ENCODE assay signal across 19 cellular contexts in the genomic region with DNA sequence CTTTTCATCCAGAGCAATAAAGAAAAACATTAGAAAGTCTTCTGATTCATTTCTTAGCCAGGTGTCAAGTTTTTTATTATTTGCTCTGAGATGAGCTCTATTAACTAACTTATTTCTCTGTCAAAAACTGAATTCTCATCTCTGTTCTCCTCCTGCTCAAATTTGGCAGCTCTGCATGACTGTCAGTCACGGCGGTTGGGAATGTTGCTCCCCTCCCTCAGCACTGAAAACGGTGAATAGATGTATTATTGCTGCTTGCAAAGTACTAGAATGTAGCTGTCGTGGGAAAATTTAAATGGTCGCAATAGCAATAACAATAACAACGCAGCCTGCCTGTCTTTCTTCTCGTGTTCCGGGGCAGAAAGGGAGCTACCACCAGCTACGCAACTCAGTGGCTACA.
"Had no signal": no experiment of that assay in that cellular context is flagged by ENCODE, and none has a peak within 500 bp of the region (broad histone marks: within the 10 kb centered on the region; RNA-seq: fewer than 3 reads in every experiment).

No MANE protein-coding gene starts in this region.

- H3K36me3 Mint-ChIP-seq: mesothelial cell of epicardium; stimulated activated memory B cell treated with anti-CD40 and anti-IgM and Interleukin-4, amounts not matched to agents 10 μg/mL and 1 μg/mL and 100 μg/mL, for 72 hours had no signal

- ATAC-seq: activated CD4-positive, CD25-positive, alpha-beta regulatory T cell treated with anti-CD3 and anti-CD28 coated beads, Interleukin-2, amount 50 U/mL, for 24 hours; activated CD8-positive, alpha-beta T cell treated with anti-CD3 and anti-CD28 coated beads, Interleukin-2, amount 10 ng/mL, durations not matched to agents 7 days and 5 days; left lobe of liver; stimulated activated memory B cell treated with anti-CD40 and anti-IgM and Interleukin-4, amounts not matched to agents 10 μg/mL and 1 μg/mL and 100 μg/mL, for 72 hours had no signal

- H3K27ac Mint-ChIP-seq: activated CD4-positive, alpha-beta T cell treated with anti-CD3 and anti-CD28 coated beads, Interleukin-2, amount 10 ng/mL, durations not matched to agents 7 days and 5 days; activated CD8-positive, alpha-beta T cell treated with anti-CD3 and anti-CD28 coated beads, Interleukin-2, amount 10 ng/mL, durations not matched to agents 7 days and 5 days; activated T-cell treated with anti-CD3 and anti-CD28 coated beads, Interleukin-2, amount 50 U/mL, for 24 hours; activated T-helper 2 cell treated with anti-CD3 and anti-CD28 coated beads, Interferon-gamma antibody, Interleukin-2, Interleukin-4, amounts not matched to agents 10 μg/mL and 5 μg/mL and 100 μg/mL, durations not matched to agents 14 hours and 24 hours and 36 hours; mesothelial cell of epicardium; nephron progenitor cell; stimulated activated memory B cell treated with anti-CD40 and anti-IgM and Interleukin-4, amounts not matched to agents 10 μg/mL and 1 μg/mL and 100 μg/mL, for 72 hours had no signal

- H3K27ac ChIP-seq: esophagus muscularis mucosa, hepatocyte, ovary, sigmoid colon, spleen had no signal

- H3K4me1 Mint-ChIP-seq: nephron progenitor cell; stimulated activated memory B cell treated with anti-CD40 and anti-IgM and Interleukin-4, amounts not matched to agents 10 μg/mL and 1 μg/mL and 100 μg/mL, for 72 hours had no signal

- DNase-seq: activated CD4-positive, alpha-beta T cell treated with anti-CD3 and anti-CD28 coated beads, Interleukin-2, amount 10 ng/mL, durations not matched to agents 7 days and 5 days; activated CD8-positive, alpha-beta T cell treated with anti-CD3 and anti-CD28 coated beads, Interleukin-2, amount 10 ng/mL, durations not matched to agents 7 days and 5 days; activated naive CD4-positive, alpha-beta T cell treated with Interleukin-2 at 50 U/mL for 16 hours; activated T-cell treated with anti-CD3 and anti-CD28 coated beads, Interleukin-2, amount 50 U/mL, for 24 hours; effector memory CD4-positive, alpha-beta T cell; kidney; nephron progenitor cell; ovary; sigmoid colon; spleen; stimulated activated CD4-positive, alpha-beta T cell treated with anti-CD3 and anti-CD28 coated beads, Interleukin-4, amount 100 ng/mL, for 4 hours; T-helper 9 cell had no signal

- H3K27me3 ChIP-seq: esophagus muscularis mucosa, ovary, sigmoid colon, spleen had no signal

- H3K36me3 ChIP-seq: esophagus muscularis mucosa, ovary, sigmoid colon, spleen had no signal

- H3K4me1 ChIP-seq: sigmoid colon had no signal

- H3K4me2 ChIP-seq: hepatocyte had no signal

- H3K9me3 ChIP-seq: esophagus muscularis mucosa, ovary, sigmoid colon, spleen had no signal

- H3K4me3 Mint-ChIP-seq: activated CD4-positive, alpha-beta T cell treated with anti-CD3 and anti-CD28 coated beads, Interleukin-2, amount 10 ng/mL, durations not matched to agents 7 days and 5 days; activated CD8-positive, alpha-beta T cell treated with anti-CD3 and anti-CD28 coated beads, Interleukin-2, amount 10 ng/mL, durations not matched to agents 7 days and 5 days; activated T-cell treated with anti-CD3 and anti-CD28 coated beads, Interleukin-2, amount 50 U/mL, for 24 hours; mesothelial cell of epicardium; nephron progenitor cell; stimulated activated memory B cell treated with anti-CD40 and anti-IgM and Interleukin-4, amounts not matched to agents 10 μg/mL and 1 μg/mL and 100 μg/mL, for 72 hours had no signal

- H3K4me3 ChIP-seq: esophagus muscularis mucosa, hepatocyte, ovary, sigmoid colon, spleen had no signal
